Comparison of ENCODE assay signal across 15 cellular contexts in genomic region chr12:2266666-2267623, GRCh38.
A peak's percentile ranks its signal among the peaks of the same experiment; 100 is the strongest.
DNase-seq lines count a peak whose midpoint lies in the region; ATAC-seq and TF ChIP-seq lines count a peak whose summit lies in the region.
"Had no signal": no experiment of that assay in that cellular context is flagged by ENCODE, and none has a peak within 500 bp of the region (broad histone marks: within the 10 kb centered on the region; RNA-seq: fewer than 3 reads in every experiment).

No MANE protein-coding gene starts in this region.

- H3K9me3 ChIP-seq in heart right ventricle (no peaks in the 10 kb centered on the region), endodermal cell (ENCODE audit: control insufficient read depth, low read length) (no peaks in the 10 kb centered on the region), muscle layer of colon (ENCODE audit: low read length) (no peaks in the 10 kb centered on the region), vagina (no peaks in the 10 kb centered on the region)

- H3K4me1 ChIP-seq in heart right ventricle (peaks cover 16 to 86% (median 65%) of the 10 kb centered on the region in 9 donors), endodermal cell (ENCODE audit: control insufficient read depth, insufficient read depth, low read length) (peaks cover 8% of the 10 kb centered on the region), muscle layer of colon (ENCODE audit: insufficient read depth, low read length) (peaks cover 77% of the 10 kb centered on the region), vagina (peaks cover 50% of the 10 kb centered on the region)

- ATAC-seq in heart right ventricle (no peak), GM19328 (IDR thresholded peaks at IDR 0.05; ENCODE audit: unreplicated experiment) (no peak), GM18519 (IDR thresholded peaks at IDR 0.05; ENCODE audit: low FRiP score, unreplicated experiment) (no peak)
- ATAC-seq: CD8-positive, alpha-beta T cell had no signal

- no peak for TF ChIP-seq POLR2A in vagina (IDR thresholded peaks at IDR 0.05)

- H3K4me3 ChIP-seq in heart right ventricle (no peak overlapping the region), endodermal cell (ENCODE audit: low read length) (no peak overlapping the region), muscle layer of colon (ENCODE audit: low read depth in 1 of 2, low read length in 2 of 2) (no peak overlapping the region), vagina (no peak overlapping the region)
- H3K4me3 ChIP-seq: skin epidermis had no signal

- H3K9me3 Mint-ChIP-seq in endodermal cell, result no peaks in the 10 kb centered on the region
- H3K9me3 Mint-ChIP-seq: CD8-positive, alpha-beta T cell had no signal

- H3K36me3 ChIP-seq in heart right ventricle, result no peaks in the 10 kb centered on the region
- H3K36me3 ChIP-seq in endodermal cell (ENCODE audit: control insufficient read depth, insufficient read depth, low read length), result no peaks in the 10 kb centered on the region
- no peaks in the 10 kb centered on the region for H3K36me3 ChIP-seq in muscle layer of colon (ENCODE audit: insufficient read depth, low read length)
- no peaks in the 10 kb centered on the region for H3K36me3 ChIP-seq in vagina

- H3K4me3 Mint-ChIP-seq in endodermal cell, result no peak overlapping the region
- H3K4me3 Mint-ChIP-seq: CD8-positive, alpha-beta T cell had no signal

- H3K9ac ChIP-seq in endodermal cell (ENCODE audit: extremely low read depth, low read length, poor library complexity, severe bottlenecking) (no peak overlapping the region), muscle layer of colon (ENCODE audit: low read length) (peak overlapping the region; percentile 2)

- no peak for TF ChIP-seq CTCF in heart right ventricle (IDR thresholded peaks at IDR 0.05)
- TF ChIP-seq CTCF in endodermal cell (conservative IDR thresholded peaks at IDR 0.05), result no peak
- TF ChIP-seq CTCF in vagina (IDR thresholded peaks at IDR 0.05), result no peak

- peaks cover 9% of the 10 kb centered on the region for H3K4me1 Mint-ChIP-seq in endodermal cell

- DNase-seq in cardiac septum (ENCODE audit: low spot score), result peak; percentile 62
- DNase-seq in heart right ventricle, result no peak
- DNase-seq in endodermal cell, result peak; percentile 35
- no peak for DNase-seq in vagina (ENCODE audit: extremely low spot score in 2 of 2)
- no peak for DNase-seq in NK-92 treated with Interleukin-12 subunit alpha and Interleukin-12 subunit beta, amount 100 ng/mL, for 24 hours (lab: John Stamatoyannopoulos, UW)
- DNase-seq: activated CD8-positive, alpha-beta memory T cell treated with anti-CD3 and anti-CD28 coated beads for 24 hours; activated effector memory CD4-positive, alpha-beta T cell treated with anti-CD3 and anti-CD28 coated beads, Interleukin-2, amount 50 U/mL, for 16 hours; CD8-positive, alpha-beta T cell; NCI-H146; NCI-H510A; SW 1271 had no signal

- peaks cover 3% of the 10 kb centered on the region for H3K27me3 Mint-ChIP-seq in endodermal cell (ENCODE audit: insufficient read depth)

- H3K27ac Mint-ChIP-seq in endodermal cell, result no peak overlapping the region
- H3K27ac Mint-ChIP-seq: CD8-positive, alpha-beta T cell had no signal

- H3K27ac ChIP-seq in heart right ventricle (no peak overlapping the region), endodermal cell (ENCODE audit: low read depth, low read length) (no peak overlapping the region), muscle layer of colon (ENCODE audit: low read depth, low read length) (peak overlapping the region; percentile 64), vagina (peak overlapping the region; percentile 37)

- H3K27me3 ChIP-seq in heart right ventricle (no peaks in the 10 kb centered on the region), endodermal cell (ENCODE audit: control insufficient read depth, insufficient read depth, low read length, poor library complexity, severe bottlenecking) (no peaks in the 10 kb centered on the region), muscle layer of colon (ENCODE audit: control insufficient read depth in 1 of 2, insufficient read depth in 2 of 2, low read length in 2 of 2) (no peaks in the 10 kb centered on the region), vagina (no peaks in the 10 kb centered on the region)

- H3K36me3 Mint-ChIP-seq in endodermal cell (ENCODE audit: low read depth), result no peaks in the 10 kb centered on the region
- H3K36me3 Mint-ChIP-seq: CD8-positive, alpha-beta T cell had no signal

- intact Hi-C loops in cardiac septum (cut with DNase I), result no loop called here
- intact Hi-C loops in heart right ventricle (cut with DNase I), result no loop called here
- intact Hi-C loops in vagina (cut with DNase I), result loop anchor here (10.0 kb wide), 1 partner anchor 102 kb away; no protein-coding TSS in a partner anchor

- WGBS in heart right ventricle, 2 donors, result 82 to 87% methylated on average over 13 of the region's 13 CpGs
- whole genome bisulfite sequencing in endodermal cell (ENCODE audit: insufficient coverage in 1 of 2, insufficient read length in 1 of 2), 2 experiments, result 89 to 90% methylated on average over 4 to 13 of the region's 13 CpGs

Comparison
In these comparisons a context has a peak if more than half of its experiments do, and no peak if none do; other contexts are left out.
1. DNase-seq: peak in cardiac septum (single experiment) and endodermal cell (single experiment); none in heart right ventricle (0 of 2), vagina (0 of 2) and NK-92 treated with Interleukin-12 subunit alpha and Interleukin-12 subunit beta, amount 100 ng/mL, for 24 hours (single experiment).
2. H3K27ac ChIP-seq: peak in muscle layer of colon (single experiment) and vagina (single experiment); none in heart right ventricle (0 of 10) and endodermal cell (single experiment).